ENCODE assay signal across 9 cellular contexts in the genomic region with DNA sequence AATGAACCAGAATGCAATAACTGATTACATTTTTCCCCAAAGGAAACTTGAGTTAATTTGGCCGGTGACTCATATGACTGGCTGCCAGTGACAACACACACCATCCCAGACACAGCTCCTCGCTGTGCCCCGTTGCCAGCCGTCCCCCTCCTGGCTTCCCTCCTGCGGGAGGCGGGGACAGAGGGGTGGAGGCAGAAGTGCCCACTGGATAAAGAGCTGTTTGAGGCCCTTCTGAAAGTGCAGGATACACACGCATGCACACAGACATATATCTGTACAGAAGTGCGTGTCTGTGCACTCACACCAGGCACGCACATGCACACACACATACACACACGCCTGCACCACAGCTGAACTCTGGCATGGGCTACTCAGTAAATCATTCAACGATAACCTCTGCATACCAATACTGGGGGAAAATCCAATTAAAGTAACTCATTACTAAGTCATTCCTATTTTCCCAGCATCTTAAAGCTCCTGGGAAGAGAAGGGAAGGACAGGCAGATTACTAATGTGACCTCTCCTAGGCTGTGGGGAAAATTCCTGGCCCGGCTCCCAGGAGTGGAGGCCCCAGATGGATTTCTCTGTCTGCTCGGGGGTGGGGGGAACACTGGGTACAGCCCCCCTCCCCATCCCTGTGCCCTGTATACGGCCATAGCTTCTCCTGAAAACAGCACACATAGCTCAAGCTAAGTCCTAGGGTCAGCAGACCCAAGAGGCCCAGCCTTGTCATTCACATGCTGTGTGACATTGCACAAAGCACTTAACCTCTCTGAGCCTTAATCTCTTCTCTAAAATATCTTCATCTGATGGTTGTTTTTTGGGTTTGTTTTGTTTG. TPM values are rescaled to one million over a fixed set of nuclear protein-coding genes. Genes with fewer than 3 reads are reported as not detected.
DNase-seq lines count a peak whose midpoint lies in the region; ATAC-seq, FAIRE-seq and TF ChIP-seq lines count a peak whose summit lies in the region.
"Had no signal": no experiment of that assay in that cellular context is flagged by ENCODE, and none has a peak within 500 bp of the region (broad histone marks: within the 10 kb centered on the region; RNA-seq: fewer than 3 reads in every experiment).

No MANE protein-coding gene starts in this region.

- H4K5ac ChIP-seq in IMR-90 (ENCODE audit: low read depth, low read length) = no peak overlapping the region

- POLR2A ChIA-PET in IMR-90 (lab: Charles Lee; ENCODE audit: unreplicated experiment) = no interaction called here
- POLR2A ChIA-PET in HEK293T (lab: Yijun Ruan, JAX) = no interaction called here

- intact Hi-C loops in IMR-90 (cut with micrococcal nuclease) = loop anchor here (5.0 to 10.0 kb wide), 3 partner anchors 79 to 273 kb away; no protein-coding TSS in a partner anchor
- intact Hi-C loops in kidney (cut with DNase I) = no loop called here

- H3K9me3 ChIP-seq in IMR-90 (ENCODE audit: control insufficient read depth, insufficient read depth, low read length) (no peaks in the 10 kb centered on the region), kidney (ENCODE audit: control insufficient read depth in 1 of 2, low read length in 2 of 2) (no peaks in the 10 kb centered on the region), thoracic aorta (no peaks in the 10 kb centered on the region)
- H3K9me3 ChIP-seq: tibial nerve had no signal

- no peak overlapping the region for H3K4me3 ChIP-seq in IMR-90 (ENCODE audit: insufficient read depth, low read depth, low read length)
- H3K4me3 ChIP-seq in astrocyte of the spinal cord (ENCODE audit: low read depth, low read length) = no peak overlapping the region
- H3K4me3 ChIP-seq in kidney (ENCODE audit: low read length in 2 of 2) = no peak overlapping the region
- H3K4me3 ChIP-seq in thoracic aorta = peak overlapping the region; percentile 11
- H3K4me3 ChIP-seq: tibial nerve had no signal

- H3K56ac ChIP-seq in IMR-90 (ENCODE audit: extremely low read depth, insufficient read depth, low read length) = peak overlapping the region; percentile 28; the same call in 1 of the 2 replicates

- H3K36me3 ChIP-seq in IMR-90 (ENCODE audit: control insufficient read depth, insufficient read depth, low read length) (no peaks in the 10 kb centered on the region), kidney (ENCODE audit: control insufficient read depth in 1 of 2, insufficient read depth in 2 of 2, low read length in 2 of 2) (no peaks in the 10 kb centered on the region), thoracic aorta (no peaks in the 10 kb centered on the region)
- H3K36me3 ChIP-seq: tibial nerve had no signal

- H3K4me1 ChIP-seq in IMR-90 (ENCODE audit: control insufficient read depth, insufficient read depth, low read length) = peaks cover 8% of the 10 kb centered on the region
- peaks cover 0 to 5% of the 10 kb centered on the region in 2 donors for H3K4me1 ChIP-seq in kidney (ENCODE audit: control insufficient read depth in 1 of 2, insufficient read depth in 1 of 2, low read depth in 1 of 2, low read length in 2 of 2)
- H3K4me1 ChIP-seq in thoracic aorta (ENCODE audit: control insufficient read depth in 1 of 2, low read depth in 2 of 2) = peaks cover 0 to 17% of the 10 kb centered on the region in 2 donors

- FAIRE-seq in kidney (lab: Jason Lieb, UNC) = no peak

- no peak for TF ChIP-seq POLR2A in IMR-90 (IDR thresholded peaks at IDR 0.05; ENCODE audit: low read depth, low read length)

- no peaks in the 10 kb centered on the region for H3K79me1 ChIP-seq in IMR-90 (ENCODE audit: low read depth in 1 of 2, low read length in 2 of 2)

- peak overlapping the region; percentile 74 for H3K4me2 ChIP-seq in IMR-90 (ENCODE audit: low read depth, low read length)

- H2BK20ac ChIP-seq in IMR-90 (ENCODE audit: low read depth, low read length) = no peak overlapping the region

- DNase-seq in IMR-90 (peak; percentile 87), astrocyte of the spinal cord (ENCODE audit: low read depth, low spot score) (peak; percentile 84), kidney (peak; percentile 91), thoracic aorta (ENCODE audit: low spot score) (peak; percentile 51), NCI-H1694 treated with DMSO at 0.1 percent for 48 hours (lab: John Stamatoyannopoulos, UW) (no peak), HEK293T (ENCODE audit: extremely low spot score) (no peak)

- peak overlapping the region; percentile 75; the same call in 1 of the 2 replicates for H2AK5ac ChIP-seq in IMR-90 (ENCODE audit: low read depth, low read length)

- H3K4ac ChIP-seq in IMR-90 (ENCODE audit: low read depth, low read length) = peak overlapping the region; percentile 45; the same call in 1 of the 2 replicates

- 0% methylated on average over 4 of the region's 14 CpGs; no CpG with 5 or more reads in 1 of the 2 experiments for WGBS in IMR-90 (ENCODE audit: extremely low coverage in 2 of 2, insufficient read length in 1 of 2), 2 experiments

- peak; percentile 97 for ATAC-seq in IMR-90 (ENCODE audit: low read depth)
- peak; percentile 49 for ATAC-seq in thoracic aorta (ENCODE audit: insufficient number of reproducible peaks, low FRiP score, low read depth)
- ATAC-seq in HG03520 (IDR thresholded peaks at IDR 0.05; ENCODE audit: unreplicated experiment) = no peak
- no peak for ATAC-seq in GM19351 (IDR thresholded peaks at IDR 0.05; ENCODE audit: unreplicated experiment)

- BruUV-seq in IMR-90 (replicated peaks; lab: Mats Ljungman, UMichigan) = no TSS peak

- in situ Hi-C loops in IMR-90 (cut with MboI; ENCODE audit: low sequenced_read_pairs) (loop anchor here (10.0 kb wide), 1 partner anchor 553 kb away; no protein-coding TSS in a partner anchor), astrocyte of the spinal cord (cut with HindIII; ENCODE audit: low sequenced_read_pairs) (no loop called here)

- no peak overlapping the region for H3K9ac ChIP-seq in IMR-90 (ENCODE audit: low read depth, low read length)
- H3K9ac ChIP-seq in kidney (ENCODE audit: low read length in 2 of 2) = no peak overlapping the region

- H4K20me1 ChIP-seq in IMR-90 (ENCODE audit: insufficient read depth, low read length) = peaks cover 9% of the 10 kb centered on the region; the same call in 1 of the 2 replicates

- H3K9me1 ChIP-seq in IMR-90 (ENCODE audit: insufficient read depth, low read length) = peaks cover 6% of the 10 kb centered on the region

- H3K23ac ChIP-seq in IMR-90 (ENCODE audit: low read depth, low read length) = no peak overlapping the region

- H2BK120ac ChIP-seq in IMR-90 (ENCODE audit: low read depth, low read length) = peak overlapping the region; percentile 33; the same call in 1 of the 2 replicates

- peak overlapping the region; percentile 54 for H2AFZ ChIP-seq in IMR-90 (replicated peaks; ENCODE audit: low read length, poor library complexity)

- H2AK9ac ChIP-seq in IMR-90 (replicated peaks; ENCODE audit: low read depth, low read length, poor library complexity) = peak overlapping the region; percentile 9

- H3K27me3 ChIP-seq in IMR-90 (ENCODE audit: control insufficient read depth, insufficient read depth, low read length) = no peaks in the 10 kb centered on the region
- no peaks in the 10 kb centered on the region for H3K27me3 ChIP-seq in thoracic aorta (replicated peaks; ENCODE audit: insufficient read depth)
- H3K27me3 ChIP-seq: tibial nerve had no signal

- H4K91ac ChIP-seq in IMR-90 (ENCODE audit: insufficient read depth, low read depth, low read length) = no peak overlapping the region

- CTCF ChIA-PET in IMR-90 (lab: Yijun Ruan, JAX) = interaction anchor here (0.6 kb wide), 2 partner anchors 9 to 162 kb away, joined by 3 to 4 read pairs; no protein-coding TSS in a partner anchor
- CTCF ChIA-PET in HEK293T (lab: Yijun Ruan, JAX) = interaction anchor here (1.5 kb wide), 1 partner anchor 13 kb away, joined by 5 read pairs; no protein-coding TSS in a partner anchor

- peak overlapping the region in 1 of 2 experiments; percentile 55; a peak in 1 of 4 replicates for H4K8ac ChIP-seq in IMR-90 (ENCODE audit: low read depth in 2 of 2, low read length in 2 of 2)

- 0 out of 2 replicates have a peak overlapping the region, but pooled peaks have one; percentile 28 for H3K14ac ChIP-seq in IMR-90 (replicated peaks; ENCODE audit: low read depth, low read length)

- dilution Hi-C loops in IMR-90 (cut with HindIII; ENCODE audit: low sequenced_read_pairs, unreplicated experiment) = no loop called here

- peak overlapping the region; percentile 24; the same call in 1 of the 2 replicates for H3K27ac ChIP-seq in IMR-90 (ENCODE audit: insufficient read depth, low read length)
- H3K27ac ChIP-seq in kidney (ENCODE audit: low read depth in 2 of 2, low read length in 2 of 2) = no peak overlapping the region
- H3K27ac ChIP-seq in thoracic aorta = peak overlapping the region; percentile 20 to 42
- H3K27ac ChIP-seq: tibial nerve had no signal

- H3K18ac ChIP-seq in IMR-90 (ENCODE audit: low read depth, low read length) = no peak overlapping the region

- no peak overlapping the region for H2BK5ac ChIP-seq in IMR-90 (ENCODE audit: low read depth, low read length, poor library complexity, severe bottlenecking)

- no peak for TF ChIP-seq CTCF in IMR-90 (conservative IDR thresholded peaks at IDR 0.05; ENCODE audit: low read depth, low read length)
- TF ChIP-seq CTCF in astrocyte of the spinal cord (IDR thresholded peaks at IDR 0.05; ENCODE audit: low read depth, low read length) = no peak
- no peak for TF ChIP-seq CTCF in kidney (IDR thresholded peaks at IDR 0.05; ENCODE audit: borderline replicate concordance, extremely low read depth, insufficient read depth)
- no peak for TF ChIP-seq CTCF in thoracic aorta (IDR thresholded peaks at IDR 0.05)

- no peak for TF ChIP-seq RAD21 in IMR-90 (IDR thresholded peaks at IDR 0.05; ENCODE audit: low read length)

- peak overlapping the region; percentile 28; the same call in 1 of the 3 replicates for H2BK15ac ChIP-seq in IMR-90 (ENCODE audit: low read depth, low read length)

TF ChIP-seq in IMR-90, 13 proteins besides CTCF, POLR2A, EP300 and RAD21 (continues in another document):
- TF ChIP-seq CEBPB (IDR thresholded peaks at IDR 0.05; ENCODE audit: low read depth, low read length) (peak; percentile 44; the same call in 1 of the 2 replicates), NFE2L2 (IDR thresholded peaks at IDR 0.05; ENCODE audit: low read depth, low read length) (no peak), FOS (IDR thresholded peaks at IDR 0.05; ENCODE audit: low read depth, low read length) (peak; percentile 69), MAZ (IDR thresholded peaks at IDR 0.05; ENCODE audit: borderline replicate concordance, low read depth, low read length) (peak; percentile 63; the same call in 1 of the 2 replicates)

TF ChIP-seq in HEK293T, 16 proteins besides CTCF, POLR2A, EP300 and RAD21 (continues in another document):
- TF ChIP-seq L3MBTL2 (conservative IDR thresholded peaks at IDR 0.05) = no peak
- no peak for TF ChIP-seq SUZ12 (IDR thresholded peaks at IDR 0.05)

RNA-seq across cellular contexts. Expression of a gene that starts 52.3 kb away (rescaled TPM):
- total RNA-seq in IMR-90 (2012; rRNA removed) (not detected in 2 replicates), kidney (not detected), thoracic aorta (not detected)
- polyA plus RNA-seq in IMR-90 (2012; rRNA removed) (not detected in 2 replicates), kidney (ENCODE audit: insufficient read depth, low read depth, low replicate concordance) (not detected)
- not detected in 2 replicates for polyA plus RNA-seq in IMR-90 (2012; cell fraction: cytosol; rRNA removed)
- polyA plus RNA-seq in IMR-90 (2012; cell fraction: nucleus; rRNA removed; ENCODE audit: low replicate concordance) = not detected in 2 replicates
- total RNA-seq: tibial nerve had no signal

Comparison
In these comparisons a context has a peak if more than half of its experiments do, and no peak if none do; other contexts are left out.
1. ATAC-seq: peak in IMR-90 (single experiment) and thoracic aorta (single experiment); none in HG03520 (single experiment) and GM19351 (single experiment).
2. DNase-seq: peak in IMR-90 (single experiment), astrocyte of the spinal cord (single experiment), kidney (single experiment) and thoracic aorta (single experiment); none in NCI-H1694 treated with DMSO at 0.1 percent for 48 hours (single experiment) and HEK293T (single experiment).
3. H3K27ac ChIP-seq: peak in IMR-90 (single experiment) and thoracic aorta (2 of 2); none in kidney (0 of 2).